ENCODE assay signal across 11 cellular contexts in the genomic region with DNA sequence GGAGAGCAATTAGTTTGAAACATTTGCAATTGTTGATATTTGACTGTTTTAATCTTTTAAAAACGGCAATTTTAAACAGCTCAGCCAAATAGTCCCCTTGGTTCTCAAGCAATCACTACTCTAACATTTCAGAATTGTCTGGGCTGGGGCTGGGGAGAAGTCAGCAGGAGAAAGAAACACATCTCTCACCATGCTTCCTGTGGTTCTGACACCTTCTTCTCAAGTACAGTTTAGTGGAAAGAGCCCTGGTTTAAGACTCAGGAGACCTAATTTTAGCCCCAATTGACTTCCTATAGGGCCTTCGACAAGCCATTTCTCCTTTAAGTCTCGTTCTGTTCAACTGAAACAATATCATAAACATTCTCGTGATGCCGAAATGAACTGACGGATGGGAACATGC.
A peak's percentile ranks its signal among the peaks of the same experiment; 100 is the strongest.
DNase-seq lines count a peak whose midpoint lies in the region; ATAC-seq and TF ChIP-seq lines count a peak whose summit lies in the region.
"Had no signal": no experiment of that assay in that cellular context is flagged by ENCODE, and none has a peak within 500 bp of the region (broad histone marks: within the 10 kb centered on the region; RNA-seq: fewer than 3 reads in every experiment).

No MANE protein-coding gene starts in this region.

- no peaks in the 10 kb centered on the region for H3K79me2 ChIP-seq in PC-9 (ENCODE audit: low read depth)

- H3F3A ChIP-seq in PC-9 (ENCODE audit: insufficient read depth, low read depth), result peaks cover 22% of the 10 kb centered on the region

- H3K4me2 ChIP-seq in PC-9 (peak overlapping the region; percentile 88), skeletal muscle satellite cell (ENCODE audit: low read length) (peak overlapping the region; percentile 69)

- no peaks in the 10 kb centered on the region for H4K20me1 ChIP-seq in PC-9 (ENCODE audit: insufficient read depth)

- BruUV-seq in Calu3 (replicated peaks; lab: Mats Ljungman, UMichigan) (no TSS peak), PC-9 (replicated peaks; lab: Mats Ljungman, UMichigan) (TSS peak; percentile 24)

- ATAC-seq in activated CD8-positive, alpha-beta T cell treated with anti-CD3 and anti-CD28 coated beads, Interleukin-2, amount 10 ng/mL, durations not matched to agents 7 days and 5 days, result no peak

- CTCF ChIA-PET in Calu3 (lab: Charles Lee) (no interaction called here), PC-9 (lab: Charles Lee) (interaction anchor here (0.6 kb wide), 1 partner anchor 22 kb away, joined by 3 read pairs; no protein-coding TSS in a partner anchor)
- CTCF ChIA-PET in activated CD8-positive, alpha-beta T cell treated with anti-CD3 and anti-CD28 coated beads, Interleukin-2, amount 10 ng/mL, durations not matched to agents 7 days and 5 days (lab: Charles Lee), result no interaction called here

- H3K27ac Mint-ChIP-seq in Calu3 (ENCODE audit: unreplicated experiment) (peak overlapping the region; percentile 70), mesothelial cell of epicardium (no peak overlapping the region)
- no peak overlapping the region for H3K27ac Mint-ChIP-seq in activated CD8-positive, alpha-beta T cell treated with anti-CD3 and anti-CD28 coated beads, Interleukin-2, amount 10 ng/mL, durations not matched to agents 7 days and 5 days

- peaks cover 6% of the 10 kb centered on the region for H3K36me3 Mint-ChIP-seq in Calu3 (ENCODE audit: insufficient read depth, unreplicated experiment)
- H3K36me3 Mint-ChIP-seq in activated CD8-positive, alpha-beta T cell treated with anti-CD3 and anti-CD28 coated beads, Interleukin-2, amount 10 ng/mL, durations not matched to agents 7 days and 5 days (ENCODE audit: low read depth), result no peaks in the 10 kb centered on the region
- H3K36me3 Mint-ChIP-seq in mesothelial cell of epicardium, result no peaks in the 10 kb centered on the region

- H3K4me3 Mint-ChIP-seq in Calu3 (ENCODE audit: low read depth, unreplicated experiment), result peak overlapping the region; percentile 72
- H3K4me3 Mint-ChIP-seq in activated CD8-positive, alpha-beta T cell treated with anti-CD3 and anti-CD28 coated beads, Interleukin-2, amount 10 ng/mL, durations not matched to agents 7 days and 5 days, result no peak overlapping the region
- no peak overlapping the region for H3K4me3 Mint-ChIP-seq in mesothelial cell of epicardium

- H3K27me3 ChIP-seq in PC-9 (ENCODE audit: insufficient read depth, low read depth) (no peaks in the 10 kb centered on the region), skeletal muscle satellite cell (ENCODE audit: control insufficient read depth, insufficient read depth, low read length) (peaks cover 31% of the 10 kb centered on the region), testis (no peaks in the 10 kb centered on the region)

- H3K9me3 Mint-ChIP-seq in Calu3 (ENCODE audit: low read depth, unreplicated experiment), result no peaks in the 10 kb centered on the region
- H3K9me3 Mint-ChIP-seq in activated CD8-positive, alpha-beta T cell treated with anti-CD3 and anti-CD28 coated beads, Interleukin-2, amount 10 ng/mL, durations not matched to agents 7 days and 5 days (ENCODE audit: insufficient read depth), result no peaks in the 10 kb centered on the region
- H3K9me3 Mint-ChIP-seq in mesothelial cell of epicardium, result no peaks in the 10 kb centered on the region

- TF ChIP-seq CTCF in Calu3 (IDR thresholded peaks at IDR 0.05; ENCODE audit: unreplicated experiment) (no peak), PC-9 (conservative IDR thresholded peaks at IDR 0.05) (no peak), testis (IDR thresholded peaks at IDR 0.05) (no peak), mesothelial cell of epicardium (IDR thresholded peaks at IDR 0.05; ENCODE audit: unreplicated experiment) (no peak)

- intact Hi-C loops in Calu3 (cut with micrococcal nuclease; ENCODE audit: unreplicated experiment), result no loop called here
- intact Hi-C loops in PC-9 (cut with micrococcal nuclease; ENCODE audit: unreplicated experiment), result loop anchor here (1.0 to 10.0 kb wide), 10 partner anchors 100 to 427 kb away; no protein-coding TSS in a partner anchor
- intact Hi-C loops in testis (cut with DNase I; ENCODE audit: low total_unique reads), result no loop called here

- H3K9me2 ChIP-seq in PC-9 (ENCODE audit: insufficient read depth), result no peaks in the 10 kb centered on the region

- POLR2A ChIA-PET in PC-9 (lab: Charles Lee; ENCODE audit: unreplicated experiment), result interaction anchor here (0.7 kb wide), 1 partner anchor 168 kb away, joined by 6 read pairs; no protein-coding TSS in a partner anchor
- POLR2A ChIA-PET in activated CD8-positive, alpha-beta T cell treated with anti-CD3 and anti-CD28 coated beads, Interleukin-2, amount 10 ng/mL, durations not matched to agents 7 days and 5 days (lab: Charles Lee), result no interaction called here

- H3K27me3 Mint-ChIP-seq in Calu3 (ENCODE audit: unreplicated experiment), result peaks cover 13% of the 10 kb centered on the region
- peaks cover 5% of the 10 kb centered on the region for H3K27me3 Mint-ChIP-seq in activated CD8-positive, alpha-beta T cell treated with anti-CD3 and anti-CD28 coated beads, Interleukin-2, amount 10 ng/mL, durations not matched to agents 7 days and 5 days (ENCODE audit: low read depth)
- no peaks in the 10 kb centered on the region for H3K27me3 Mint-ChIP-seq in mesothelial cell of epicardium (ENCODE audit: low read depth)

- H3K36me3 ChIP-seq in PC-9 (ENCODE audit: low read depth) (no peaks in the 10 kb centered on the region), skeletal muscle satellite cell (ENCODE audit: insufficient read depth, low read length) (no peaks in the 10 kb centered on the region), testis (ENCODE audit: low read depth, missing control alignments) (no peaks in the 10 kb centered on the region)

- H2AFZ ChIP-seq in PC-9, result peak overlapping the region; percentile 4; the same call in 1 of the 2 replicates

- H3K9me3 ChIP-seq in PC-9 (ENCODE audit: insufficient read depth, low read depth), result no peaks in the 10 kb centered on the region
- no peaks in the 10 kb centered on the region for H3K9me3 ChIP-seq in skeletal muscle satellite cell (replicated peaks; ENCODE audit: low read length)
- H3K9me3 ChIP-seq in testis, result no peaks in the 10 kb centered on the region

- H3K4me3 ChIP-seq in PC-9 (peak overlapping the region; percentile 57; the same call in 1 of the 2 replicates), skeletal muscle satellite cell (ENCODE audit: low read length) (no peak overlapping the region), testis (no peak overlapping the region)

- H3K4me1 ChIP-seq in PC-9 (replicated peaks; ENCODE audit: insufficient read depth), result peaks cover 30% of the 10 kb centered on the region
- peaks cover 27% of the 10 kb centered on the region for H3K4me1 ChIP-seq in skeletal muscle satellite cell (ENCODE audit: control insufficient read depth, insufficient read depth, low read length)
- peaks cover 21% of the 10 kb centered on the region for H3K4me1 ChIP-seq in testis

- H3K27ac ChIP-seq in PC-9, result peak overlapping the region; percentile 86
- H3K27ac ChIP-seq in testis, result no peak overlapping the region

- DNase-seq in Calu3 (no peak), PC-9 (no peak), globus pallidus (ENCODE audit: low spot score) (peak; percentile 74), testis (no peak), mesothelial cell of epicardium (ENCODE audit: low spot score in 2 of 2, unreplicated experiment in 2 of 2) (no peak), middle frontal gyrus (ENCODE audit: extremely low spot score, low spot score) (no peak)
- DNase-seq in activated CD8-positive, alpha-beta T cell treated with anti-CD3 and anti-CD28 coated beads, Interleukin-2, amount 10 ng/mL, durations not matched to agents 7 days and 5 days, result no peak
- DNase-seq: AML-193, erythroblast, NCI-H1048 had no signal

- TF ChIP-seq POLR2A in testis (IDR thresholded peaks at IDR 0.05), result no peak

- peaks cover 33% of the 10 kb centered on the region for H3K4me1 Mint-ChIP-seq in Calu3 (ENCODE audit: low read depth, unreplicated experiment)
- H3K4me1 Mint-ChIP-seq in activated CD8-positive, alpha-beta T cell treated with anti-CD3 and anti-CD28 coated beads, Interleukin-2, amount 10 ng/mL, durations not matched to agents 7 days and 5 days (ENCODE audit: low read depth), result peaks cover 11% of the 10 kb centered on the region
- peaks cover 29% of the 10 kb centered on the region for H3K4me1 Mint-ChIP-seq in mesothelial cell of epicardium

- 57 to 69% methylated on average over 6 of the region's 6 CpGs for WGBS in testis, 2 donors

- H3K9ac ChIP-seq in skeletal muscle satellite cell (ENCODE audit: low read depth, low read length), result no peak overlapping the region
